8 cellular contexts compared by ENCODE assay signal in the genomic region with DNA sequence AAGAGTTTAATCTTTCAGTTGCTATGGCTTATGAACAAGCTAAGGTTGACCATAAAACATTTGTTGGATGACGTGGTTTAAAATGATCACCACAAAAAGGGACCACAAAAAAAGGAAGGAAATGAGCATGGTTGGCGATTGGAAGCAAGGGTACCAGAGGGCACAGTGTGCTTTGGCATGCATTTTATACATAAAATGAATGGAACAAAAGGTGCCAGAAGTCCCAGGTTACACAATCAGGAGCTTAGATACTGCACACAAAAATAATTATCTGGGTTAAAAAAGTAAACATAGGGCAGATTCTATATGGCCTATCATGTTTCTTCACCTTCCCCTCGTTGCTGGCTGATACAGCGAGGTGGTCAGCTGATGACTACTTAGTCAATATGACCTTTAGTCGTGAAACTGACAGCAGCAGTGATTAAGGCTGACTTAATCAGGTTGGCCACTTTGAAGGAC. TPM values are rescaled to one million over a fixed set of nuclear protein-coding genes. Genes with fewer than 3 reads are reported as not detected.
DNase-seq lines count a peak whose midpoint lies in the region; TF ChIP-seq lines count a peak whose summit lies in the region.

No MANE protein-coding gene starts in this region.

- H3K36me3 ChIP-seq in adipocyte (ENCODE audit: control insufficient read depth, insufficient read depth, low read length, severe bottlenecking): peaks cover 51% of the 10 kb centered on the region

- H3K9me3 Mint-ChIP-seq in mesothelial cell of epicardium: no peaks in the 10 kb centered on the region

- H3K27ac Mint-ChIP-seq in mesothelial cell of epicardium: peak overlapping the region; percentile 37

- DNase-seq in GF-D8 (lab: John Stamatoyannopoulos, UW) (peak; percentile 63), HS-5 (ENCODE audit: low read depth) (peak; percentile 79), adipocyte (ENCODE audit: low read depth) (peak; percentile 3), mesothelial cell of epicardium (ENCODE audit: low spot score in 2 of 2, unreplicated experiment in 2 of 2) (no peak), NCI-H1105 (lab: John Stamatoyannopoulos, UW) (no peak), GM19240 (ENCODE audit: insufficient read length, low spot score) (no peak), NCI-H1048 (lab: John Stamatoyannopoulos, UW) (no peak)
- DNase-seq in activated CD4-positive, alpha-beta T cell treated with anti-CD3 and anti-CD28 coated beads, Interleukin-2, amount 50 U/mL, for 4 hours: no peak

- no peaks in the 10 kb centered on the region for H3K9me3 ChIP-seq in adipocyte (ENCODE audit: control insufficient read depth, low read length)

- H3K4me1 Mint-ChIP-seq in mesothelial cell of epicardium: peaks cover 10% of the 10 kb centered on the region

- no peak for TF ChIP-seq CTCF in mesothelial cell of epicardium (IDR thresholded peaks at IDR 0.05; ENCODE audit: unreplicated experiment)

- H3K4me3 Mint-ChIP-seq in mesothelial cell of epicardium: no peak overlapping the region

- no peaks in the 10 kb centered on the region for H3K27me3 ChIP-seq in adipocyte (replicated peaks; ENCODE audit: control insufficient read depth, insufficient read depth, low read length)

- H3K4me3 ChIP-seq in adipocyte (ENCODE audit: low read length): no peak overlapping the region

- no peak overlapping the region for H3K9ac ChIP-seq in adipocyte (ENCODE audit: low read length)

- H3K27me3 Mint-ChIP-seq in mesothelial cell of epicardium (ENCODE audit: low read depth): no peaks in the 10 kb centered on the region

- peaks cover 18% of the 10 kb centered on the region for H3K4me1 ChIP-seq in adipocyte (ENCODE audit: control insufficient read depth, insufficient read depth, low read length)

- peaks cover 32% of the 10 kb centered on the region for H3K36me3 Mint-ChIP-seq in mesothelial cell of epicardium

RNA-seq across cellular contexts. Expression of gene ZC3H14, which starts 50.7 kb away (rescaled TPM):
- total RNA-seq in mesothelial cell of epicardium: 83.5 to 88.6 TPM (median 85.0 TPM) in 3 replicates

RNA-seq across cellular contexts. Expression of gene PTPN21, which starts 58.8 kb away (rescaled TPM):
- 31.3 to 34.0 TPM (median 31.5 TPM) in 3 replicates for total RNA-seq in mesothelial cell of epicardium

Comparison
In these comparisons a context has a peak if more than half of its experiments do, and no peak if none do; other contexts are left out.
1. DNase-seq: peak in GF-D8 (single experiment), HS-5 (single experiment) and adipocyte (single experiment); none in mesothelial cell of epicardium (0 of 2), NCI-H1105 (single experiment), activated CD4-positive, alpha-beta T cell treated with anti-CD3 and anti-CD28 coated beads, Interleukin-2, amount 50 U/mL, for 4 hours (0 of 2), GM19240 (single experiment) and NCI-H1048 (single experiment).